In the genomic region with DNA sequence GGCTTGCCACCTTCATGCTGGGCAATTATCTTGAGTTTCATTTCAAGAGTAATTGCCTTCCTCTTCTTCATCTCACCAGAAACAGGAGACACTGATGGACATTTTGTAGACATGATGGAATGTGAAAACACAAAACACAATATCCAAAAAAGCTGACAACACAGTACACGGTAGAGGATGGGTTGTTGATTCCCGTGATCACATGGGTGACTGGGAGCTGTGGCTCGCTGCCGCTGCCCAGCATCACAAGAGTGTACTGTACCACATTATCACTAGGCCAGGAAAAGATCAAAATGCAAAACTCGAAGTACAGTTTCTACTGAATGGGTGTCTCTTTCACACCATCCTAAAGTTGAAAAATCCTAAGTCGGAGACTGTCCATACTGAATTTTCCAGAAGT, we compare ENCODE assay signal across 11 cellular contexts.
"Had no signal": no experiment of that assay in that cellular context is flagged by ENCODE, and none has a peak within 500 bp of the region (broad histone marks: within the 10 kb centered on the region; RNA-seq: fewer than 3 reads in every experiment).

No MANE protein-coding gene starts in this region.

- H3K9me3 Mint-ChIP-seq: activated T-helper 2 cell treated with anti-CD3 and anti-CD28 coated beads, Interferon-gamma antibody, Interleukin-2, Interleukin-4, amounts not matched to agents 10 μg/mL and 5 μg/mL and 100 μg/mL, durations not matched to agents 14 hours and 24 hours and 36 hours; dendritic cell treated with granulocyte-macrophage colony-stimulating factor and Interleukin-4, amounts not matched to agents 40 ng/mL and 50 ng/mL, for 4 days; neural progenitor cell had no signal

- DNase-seq: activated CD4-positive, alpha-beta T cell treated with anti-CD3 and anti-CD28 coated beads, Interleukin-2, amount 50 U/mL, for 4 hours; activated CD4-positive, CD25-positive, alpha-beta regulatory T cell; activated CD8-positive, alpha-beta memory T cell treated with anti-CD3 and anti-CD28 coated beads, Interleukin-2, amount 50 U/mL, for 4 hours; cerebellar nuclear complex; effector memory CD4-positive, alpha-beta T cell; foreskin keratinocyte; ovary had no signal

- H3K4me3 Mint-ChIP-seq: dendritic cell treated with granulocyte-macrophage colony-stimulating factor and Interleukin-4, amounts not matched to agents 40 ng/mL and 50 ng/mL, for 4 days; neural progenitor cell had no signal

- H3K27me3 Mint-ChIP-seq: dendritic cell treated with granulocyte-macrophage colony-stimulating factor and Interleukin-4, amounts not matched to agents 40 ng/mL and 50 ng/mL, for 4 days had no signal

- H3K27ac Mint-ChIP-seq: activated T-helper 2 cell treated with anti-CD3 and anti-CD28 coated beads, Interferon-gamma antibody, Interleukin-2, Interleukin-4, amounts not matched to agents 10 μg/mL and 5 μg/mL and 100 μg/mL, durations not matched to agents 14 hours and 24 hours and 36 hours; dendritic cell treated with granulocyte-macrophage colony-stimulating factor and Interleukin-4, amounts not matched to agents 40 ng/mL and 50 ng/mL, for 4 days; neural progenitor cell had no signal

- ATAC-seq: foreskin keratinocyte, sciatic nerve had no signal

- H3K4me1 Mint-ChIP-seq: neural progenitor cell had no signal
